6 cellular contexts compared by ENCODE assay signal in genomic region chr19:45187421-45188100, GRCh38. TPM values are rescaled to one million over a fixed set of nuclear protein-coding genes. Genes with fewer than 3 reads are reported as not detected.
DNase-seq lines count a peak whose midpoint lies in the region; TF ChIP-seq lines count a peak whose summit lies in the region.

No MANE protein-coding gene starts in this region.

- no peak overlapping the region for H3K4ac ChIP-seq in neuronal stem cell (ENCODE audit: low read length)

- peak overlapping the region; percentile 86 for H2BK12ac ChIP-seq in neuronal stem cell (ENCODE audit: low read length)

- DNase-seq in AML-193 (lab: John Stamatoyannopoulos, UW) = peak; percentile 1 to 26
- peak; percentile 72 for DNase-seq in HuH-7 (ENCODE audit: low spot score)
- DNase-seq in astrocyte of the cerebellum (ENCODE audit: low read depth) = no peak
- no peak for DNase-seq in neuronal stem cell (ENCODE audit: low spot score)
- no peak for DNase-seq in sigmoid colon
- DNase-seq in ecto neural progenitor cell (ENCODE audit: low spot score) = no peak

- H3K4me1 ChIP-seq in neuronal stem cell (ENCODE audit: control insufficient read depth in 2 of 2, insufficient read depth in 1 of 2, low read depth in 1 of 2, low read length in 2 of 2) (peaks cover 0 to 3% of the 10 kb centered on the region in 2 donors), sigmoid colon (no peaks in the 10 kb centered on the region)

- TF ChIP-seq CTCF in astrocyte of the cerebellum (IDR thresholded peaks at IDR 0.05; ENCODE audit: low read depth, low read length, missing control alignments) (peak; percentile 47), sigmoid colon (IDR thresholded peaks at IDR 0.05) (peak in 2 of 4 experiments; percentile 19 to 41)

- H3K79me1 ChIP-seq in neuronal stem cell (ENCODE audit: low read depth, low read length) = no peaks in the 10 kb centered on the region

- no peak overlapping the region for H4K8ac ChIP-seq in neuronal stem cell (ENCODE audit: low read depth, low read length)

- H2BK15ac ChIP-seq in neuronal stem cell (ENCODE audit: low read length) = no peak overlapping the region

- no peaks in the 10 kb centered on the region for H3K36me3 ChIP-seq in neuronal stem cell (replicated peaks in 1 of 2; ENCODE audit: control insufficient read depth in 2 of 2, insufficient read depth in 2 of 2, low read length in 2 of 2)
- H3K36me3 ChIP-seq in sigmoid colon = no peaks in the 10 kb centered on the region

- H3K4me3 ChIP-seq in astrocyte of the cerebellum (ENCODE audit: low read depth, low read length) (no peak overlapping the region), neuronal stem cell (ENCODE audit: low read length in 2 of 2) (no peak overlapping the region), sigmoid colon (no peak overlapping the region)

- H3K23ac ChIP-seq in neuronal stem cell (ENCODE audit: low read depth, low read length, poor library complexity) = peak overlapping the region; percentile 20

- H3K4me2 ChIP-seq in neuronal stem cell (ENCODE audit: insufficient read depth, low read length, poor library complexity, severe bottlenecking) = no peak overlapping the region

- peak overlapping the region; percentile 44 for H3K18ac ChIP-seq in neuronal stem cell (ENCODE audit: low read length)

- H3K27me3 ChIP-seq in neuronal stem cell (ENCODE audit: control insufficient read depth in 3 of 3, insufficient read depth in 3 of 3, low read depth in 1 of 3, low read length in 3 of 3) = no peaks in the 10 kb centered on the region
- H3K27me3 ChIP-seq in sigmoid colon = no peaks in the 10 kb centered on the region

- no peak overlapping the region for H3K14ac ChIP-seq in neuronal stem cell (ENCODE audit: low read length)

- peak overlapping the region; percentile 73 for H3K9ac ChIP-seq in neuronal stem cell (ENCODE audit: low read depth, low read length, poor library complexity)

- peak overlapping the region; percentile 13 for H2AK5ac ChIP-seq in neuronal stem cell (ENCODE audit: low read depth, low read length)

- in situ Hi-C loops in astrocyte of the cerebellum (cut with HindIII; ENCODE audit: low sequenced_read_pairs) = no loop called here

- no peak overlapping the region for H4K91ac ChIP-seq in neuronal stem cell (ENCODE audit: low read depth, low read length, poor library complexity)

- WGBS in neuronal stem cell (ENCODE audit: extremely low coverage in 2 of 2, insufficient read length in 2 of 2, insufficient replicate concordance in 1 of 2), 2 donors = no CpG with 5 or more reads among the region's 12 CpGs
- 41 to 42% methylated on average over 12 of the region's 12 CpGs for WGBS in sigmoid colon, 2 donors

- intact Hi-C loops in sigmoid colon (cut with DNase I) = no loop called here

- no peak overlapping the region for H2BK5ac ChIP-seq in neuronal stem cell (ENCODE audit: low read length)

- H2AFZ ChIP-seq in neuronal stem cell (ENCODE audit: low read length) = no peak overlapping the region

- no peak for TF ChIP-seq EP300 in sigmoid colon (IDR thresholded peaks at IDR 0.05)

- no peaks in the 10 kb centered on the region for H3K9me3 ChIP-seq in neuronal stem cell (replicated peaks in 1 of 2; ENCODE audit: control insufficient read depth in 2 of 2, insufficient read depth in 1 of 2, low read depth in 1 of 2, low read length in 2 of 2)
- H3K9me3 ChIP-seq in sigmoid colon = no peaks in the 10 kb centered on the region

- H3K27ac ChIP-seq in neuronal stem cell (replicated peaks; ENCODE audit: low read length) = no peak overlapping the region
- no peak overlapping the region for H3K27ac ChIP-seq in sigmoid colon

- no peak overlapping the region for H2BK120ac ChIP-seq in neuronal stem cell (ENCODE audit: low read depth, low read length)

- no peak for TF ChIP-seq POLR2A in sigmoid colon (IDR thresholded peaks at IDR 0.05)

RNA-seq across cellular contexts. Expression of gene BLOC1S3, which starts 9.0 kb away (rescaled TPM):
- 3.6 TPM for polyA plus RNA-seq in neuronal stem cell (2013, experiment 1 of 2)
- polyA plus RNA-seq in neuronal stem cell (2013, experiment 2 of 2) = 3.7 TPM
- 10 to 100 TPM in 1 of 4 donors, 1 to 10 TPM in 3; 6.1 to 10.9 (median 7.8) TPM for total RNA-seq in sigmoid colon
- 1 to 10 TPM; 2.8 to 7.0 (median 3.0) TPM for polyA plus RNA-seq in sigmoid colon

RNA-seq across cellular contexts. Expression of gene TRAPPC6A, which starts 9.5 kb away (rescaled TPM):
- polyA plus RNA-seq in neuronal stem cell (2013, experiment 1 of 2) = 50.4 TPM
- 51.0 TPM for polyA plus RNA-seq in neuronal stem cell (2013, experiment 2 of 2)
- total RNA-seq in sigmoid colon = 10 to 100 TPM; 15.1 to 36.4 (median 27.2) TPM
- polyA plus RNA-seq in sigmoid colon = 10 to 100 TPM; 50.3 to 67.5 (median 66.1) TPM

RNA-seq across cellular contexts. Expression of gene NKPD1, which starts 26.8 kb away (rescaled TPM):
- polyA plus RNA-seq in neuronal stem cell (2013, experiment 1 of 2) = 0.28 TPM
- 0.33 TPM for polyA plus RNA-seq in neuronal stem cell (2013, experiment 2 of 2)
- under 1 TPM in 1 of 4 donors, not detected in 3; 0.83 TPM for total RNA-seq in sigmoid colon
- polyA plus RNA-seq in sigmoid colon = under 1 TPM in 1 of 3 donors, not detected in 2; 0.12 TPM

RNA-seq across cellular contexts. Expression of gene EXOC3L2, which starts 57.6 kb away (rescaled TPM):
- polyA plus RNA-seq in neuronal stem cell (2013, experiment 1 of 2) = 0.04 TPM
- polyA plus RNA-seq in neuronal stem cell (2013, experiment 2 of 2) = 0.04 TPM
- total RNA-seq in sigmoid colon = under 1 TPM in 2 of 4 donors, not detected in 2; 0.14 to 0.33 TPM
- polyA plus RNA-seq in sigmoid colon = 1 to 10 TPM in 1 of 3 donors, under 1 TPM in 1, not detected in 1; 0.69 to 1.7 TPM

Comparison
In these comparisons a context has a peak if more than half of its experiments do, and no peak if none do; other contexts are left out.
1. DNase-seq: peak in AML-193 (2 of 2) and HuH-7 (single experiment); none in astrocyte of the cerebellum (single experiment), neuronal stem cell (single experiment), sigmoid colon (single experiment) and ecto neural progenitor cell (single experiment).